13 cellular contexts compared by ENCODE assay signal in genomic region chr3:134630506-134630905, GRCh38. TPM values are rescaled to one million over a fixed set of nuclear protein-coding genes. Genes with fewer than 3 reads are reported as not detected.
DNase-seq lines count a peak whose midpoint lies in the region; TF ChIP-seq lines count a peak whose summit lies in the region.
"Had no signal": no experiment of that assay in that cellular context is flagged by ENCODE, and none has a peak within 500 bp of the region (broad histone marks: within the 10 kb centered on the region; RNA-seq: fewer than 3 reads in every experiment).

No MANE protein-coding gene starts in this region.

- H3K9me3 ChIP-seq in effector memory CD4-positive, alpha-beta T cell (ENCODE audit: control insufficient read depth, low read length) = no peaks in the 10 kb centered on the region

- TF ChIP-seq CTCF in LNCaP clone FGC (IDR thresholded peaks at IDR 0.05; ENCODE audit: control insufficient read depth, extremely low read depth, insufficient read depth) (peak; percentile 62), choroid plexus epithelial cell (conservative IDR thresholded peaks at IDR 0.05; ENCODE audit: low read depth, low read length) (peak; percentile 79), GM13977 (IDR thresholded peaks at IDR 0.05; ENCODE audit: extremely low read depth, insufficient read depth, missing control alignments) (no peak)

- H3K27me3 ChIP-seq in effector memory CD4-positive, alpha-beta T cell (replicated peaks; ENCODE audit: control insufficient read depth, insufficient read depth, low read length, poor library complexity, severe bottlenecking) = peaks cover 3% of the 10 kb centered on the region
- H3K27me3 ChIP-seq: hepatocyte had no signal

- in situ Hi-C loops in GM13977 (cut with MboI; ENCODE audit: low pct_unique_long_range_greater_than_20kb, low sequenced_read_pairs, unreplicated experiment) = no loop called here

- H3K4me3 ChIP-seq in LNCaP clone FGC (ENCODE audit: low read depth, low read length) (no peak overlapping the region), choroid plexus epithelial cell (ENCODE audit: low read depth, low read length) (no peak overlapping the region)
- H3K4me3 ChIP-seq in effector memory CD4-positive, alpha-beta T cell (ENCODE audit: insufficient read depth, low read depth, low read length, poor library complexity, severe bottlenecking) = no peak overlapping the region
- H3K4me3 ChIP-seq: hepatocyte had no signal

- H3K27ac ChIP-seq in effector memory CD4-positive, alpha-beta T cell (ENCODE audit: insufficient read depth, low read length, poor library complexity, severe bottlenecking) = no peak overlapping the region
- H3K27ac ChIP-seq: hepatocyte had no signal

- H3K36me3 ChIP-seq in effector memory CD4-positive, alpha-beta T cell (ENCODE audit: control insufficient read depth, insufficient read depth, low read length) = no peaks in the 10 kb centered on the region

- H3K4me1 ChIP-seq in effector memory CD4-positive, alpha-beta T cell (ENCODE audit: control insufficient read depth, insufficient read depth, low read length, poor library complexity, severe bottlenecking) = no peaks in the 10 kb centered on the region

- DNase-seq in NK-92 treated with Interleukin-12 subunit alpha and Interleukin-12 subunit beta, amount 100 ng/mL, for 24 hours (lab: John Stamatoyannopoulos, UW) = peak; percentile 6
- DNase-seq in NK-92 (lab: John Stamatoyannopoulos, UW; ENCODE audit: unreplicated experiment) (no peak), LNCaP clone FGC (ENCODE audit: low read depth) (no peak), choroid plexus epithelial cell (ENCODE audit: low read depth) (peak; percentile 63), renal cortical epithelial cell (ENCODE audit: low read depth) (peak; percentile 3), GM13977 (ENCODE audit: low spot score) (no peak), NCI-H2081 treated with DMSO at 0.1 percent for 48 hours (lab: John Stamatoyannopoulos, UW) (no peak)
- DNase-seq in effector memory CD4-positive, alpha-beta T cell = no peak
- DNase-seq: activated T-cell treated with anti-CD3 and anti-CD28 coated beads, Interleukin-2, amount 50 U/mL, for 24 hours; cerebellar nuclear complex; NCI-H69; T-helper 9 cell had no signal

RNA-seq across cellular contexts. Expression of gene KY, which starts 20.3 kb away (rescaled TPM):
- 0.65 TPM in 1 of 2 replicates, not detected in the other for total RNA-seq in renal cortical epithelial cell

Comparison
In these comparisons a context has a peak if more than half of its experiments do, and no peak if none do; other contexts are left out.
1. DNase-seq: peak in NK-92 treated with Interleukin-12 subunit alpha and Interleukin-12 subunit beta, amount 100 ng/mL, for 24 hours (single experiment), choroid plexus epithelial cell (single experiment) and renal cortical epithelial cell (single experiment); none in NK-92 (single experiment), LNCaP clone FGC (single experiment), GM13977 (single experiment), NCI-H2081 treated with DMSO at 0.1 percent for 48 hours (single experiment) and effector memory CD4-positive, alpha-beta T cell (0 of 3).